ENCODE assay signal across 15 cellular contexts in the genomic region with DNA sequence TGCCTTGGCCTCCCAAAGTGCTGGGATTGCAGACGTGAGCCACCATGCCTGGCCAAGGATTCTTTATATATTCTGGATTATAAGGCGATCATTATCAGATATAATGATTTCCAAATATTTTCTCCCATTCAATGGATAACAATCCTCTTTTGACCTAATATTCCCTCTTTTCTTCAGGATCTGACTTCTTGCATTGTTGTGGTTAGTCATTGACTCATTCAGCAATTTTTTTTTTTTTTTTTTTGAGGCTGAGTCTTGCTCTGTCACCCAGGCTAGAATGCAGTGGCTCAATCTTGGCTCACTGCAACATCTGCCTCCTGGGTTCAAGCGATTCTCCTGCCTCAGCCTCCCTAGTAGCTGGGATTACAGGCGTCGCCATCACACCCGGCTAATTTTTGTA. TPM values are rescaled to one million over a fixed set of nuclear protein-coding genes. Genes with fewer than 3 reads are reported as not detected.
DNase-seq lines count a peak whose midpoint lies in the region; ATAC-seq and TF ChIP-seq lines count a peak whose summit lies in the region.
"Not testable (repeated sequence)": the region's sequence is repeated elsewhere in the genome, so short reads cannot be mapped to it uniquely, and the experiment has no call there.
"Had no signal": no experiment of that assay in that cellular context is flagged by ENCODE, and none has a peak within 500 bp of the region (broad histone marks: within the 10 kb centered on the region; RNA-seq: fewer than 3 reads in every experiment).

No MANE protein-coding gene starts in this region.

- not testable (repeated sequence) for H3K27me3 ChIP-seq in PC-3 (ENCODE audit: low read length); adipocyte (replicated peaks; ENCODE audit: control insufficient read depth, insufficient read depth, low read length); foreskin keratinocyte

- not testable (repeated sequence) for H3K4me3 ChIP-seq in PC-3 (ENCODE audit: low read length); adipocyte (ENCODE audit: low read length)

- not testable (repeated sequence) for H3K79me2 ChIP-seq in PC-3 (ENCODE audit: low read length)

- CTCF ChIA-PET in PC-3 (lab: Charles Lee): not testable (repeated sequence)

- intact Hi-C loops in PC-3 (cut with micrococcal nuclease); dendritic cell treated with granulocyte-macrophage colony-stimulating factor and Interleukin-4, amounts not matched to agents 40 ng/mL and 50 ng/mL, for 4 days (cut with micrococcal nuclease): not testable (repeated sequence)

- ATAC-seq in PC-3: not testable (repeated sequence)
- ATAC-seq in foreskin keratinocyte: peak; percentile 24

- not testable (repeated sequence) for H3K4me1 ChIP-seq in PC-3 (ENCODE audit: insufficient read depth, low read length); adipocyte (ENCODE audit: control insufficient read depth, insufficient read depth, low read length); foreskin keratinocyte

- POLR2A ChIA-PET in PC-3 (lab: Charles Lee; ENCODE audit: unreplicated experiment): not testable (repeated sequence)

- peak; percentile 65 for DNase-seq in AG08395 (ENCODE audit: low spot score)
- peak; percentile 77 for DNase-seq in ELR (ENCODE audit: low read depth)
- DNase-seq in HT1080 (ENCODE audit: low read depth): peak; percentile 79
- DNase-seq in PC-3: peak; percentile 60
- DNase-seq in adipocyte (ENCODE audit: low read depth): peak; percentile 36
- peak in 1 of 2 donors; percentile 35 for DNase-seq in foreskin keratinocyte

- not testable (repeated sequence) for H3K9ac ChIP-seq in PC-3 (ENCODE audit: low read length); adipocyte (ENCODE audit: low read length)

- peak overlapping the region; percentile 54 for H3K27ac Mint-ChIP-seq in dendritic cell treated with granulocyte-macrophage colony-stimulating factor and Interleukin-4, amounts not matched to agents 40 ng/mL and 50 ng/mL, for 4 days

- not testable (repeated sequence) for TF ChIP-seq CTCF in PC-3 (conservative IDR thresholded peaks at IDR 0.05; ENCODE audit: low read depth, low read length); foreskin keratinocyte (conservative IDR thresholded peaks at IDR 0.05)

- not testable (repeated sequence) for BruUV-seq in PC-3 (replicated peaks; lab: Mats Ljungman, UMichigan)

- H3K36me3 Mint-ChIP-seq in dendritic cell treated with granulocyte-macrophage colony-stimulating factor and Interleukin-4, amounts not matched to agents 40 ng/mL and 50 ng/mL, for 4 days (ENCODE audit: low read depth): not testable (repeated sequence)

- not testable (repeated sequence) for H3K9me3 ChIP-seq in PC-3 (ENCODE audit: low read length); adipocyte (ENCODE audit: control insufficient read depth, low read length)

- H3K4me2 ChIP-seq in PC-3 (ENCODE audit: low read length): not testable (repeated sequence)

- not testable (repeated sequence) for H2AFZ ChIP-seq in PC-3 (ENCODE audit: low read length)

- not testable (repeated sequence) for H3K36me3 ChIP-seq in PC-3 (ENCODE audit: low read depth, low read length); adipocyte (ENCODE audit: control insufficient read depth, insufficient read depth, low read length, severe bottlenecking)

- H4K20me1 ChIP-seq in PC-3 (ENCODE audit: low read length): not testable (repeated sequence)

- H3K27me3 Mint-ChIP-seq in dendritic cell treated with granulocyte-macrophage colony-stimulating factor and Interleukin-4, amounts not matched to agents 40 ng/mL and 50 ng/mL, for 4 days: not testable (repeated sequence)

- not testable (repeated sequence) for H3K4me3 Mint-ChIP-seq in dendritic cell treated with granulocyte-macrophage colony-stimulating factor and Interleukin-4, amounts not matched to agents 40 ng/mL and 50 ng/mL, for 4 days

- H3K9me3 Mint-ChIP-seq in dendritic cell treated with granulocyte-macrophage colony-stimulating factor and Interleukin-4, amounts not matched to agents 40 ng/mL and 50 ng/mL, for 4 days: not testable (repeated sequence)

- H3K4me1 Mint-ChIP-seq in dendritic cell treated with granulocyte-macrophage colony-stimulating factor and Interleukin-4, amounts not matched to agents 40 ng/mL and 50 ng/mL, for 4 days (ENCODE audit: low read depth): peaks cover 54% of the 10 kb centered on the region

- not testable (repeated sequence) for H3F3A ChIP-seq in PC-3 (ENCODE audit: low read length, unreplicated experiment)

- not testable (repeated sequence) for H3K27ac ChIP-seq in PC-3 (ENCODE audit: low read length); foreskin keratinocyte

- H3K9me2 ChIP-seq in PC-3 (replicated peaks; ENCODE audit: low read length): not testable (repeated sequence)

RNA-seq across cellular contexts. Expression of gene TMEM150B, which starts 4.7 kb away (rescaled TPM):
- total RNA-seq in HT1080 (2014; rRNA removed; shearing (Covaris generic)): not detected in 2 replicates
- not detected in 2 replicates for polyA plus RNA-seq in HT1080 (2015; cell fraction: cytosol; rRNA removed)
- not detected in 2 replicates for polyA plus RNA-seq in HT1080 (2015; cell fraction: nucleus; rRNA removed)
- total RNA-seq in PC-3 (2014; rRNA removed) (not detected in 2 replicates), foreskin keratinocyte (not detected in 2 replicates)
- not detected in 2 replicates for polyA plus RNA-seq in foreskin keratinocyte
- total RNA-seq: A673, Daoy, HFFc6, SK-MEL-5 had no signal
- polyA plus RNA-seq: CD8-positive, alpha-beta memory T cell had no signal

RNA-seq across cellular contexts. Expression of gene KMT5C, which starts 9.9 kb away (rescaled TPM):
- 2.4 and 5.8 TPM in 2 replicates for total RNA-seq in HT1080 (2014; rRNA removed; shearing (Covaris generic))
- polyA plus RNA-seq in HT1080 (2015; cell fraction: cytosol; rRNA removed): 4.8 and 4.9 TPM in 2 replicates
- polyA plus RNA-seq in HT1080 (2015; cell fraction: nucleus; rRNA removed): 29.4 and 32.9 TPM in 2 replicates
- total RNA-seq in PC-3 (2014; rRNA removed): 21.9 and 36.6 TPM in 2 replicates
- 6.9 and 8.6 TPM in 2 replicates for total RNA-seq in foreskin keratinocyte
- polyA plus RNA-seq in foreskin keratinocyte: 6.0 and 6.5 TPM in 2 replicates

RNA-seq across cellular contexts. Expression of gene COX6B2, which starts 24.7 kb away (rescaled TPM):
- not detected in 2 replicates for total RNA-seq in HT1080 (2014; rRNA removed; shearing (Covaris generic))
- 0.17 and 0.49 TPM in 2 replicates for polyA plus RNA-seq in HT1080 (2015; cell fraction: cytosol; rRNA removed)
- 0.63 and 1.4 TPM in 2 replicates for polyA plus RNA-seq in HT1080 (2015; cell fraction: nucleus; rRNA removed)
- 0.80 and 2.4 TPM in 2 replicates for total RNA-seq in PC-3 (2014; rRNA removed)
- total RNA-seq in foreskin keratinocyte: 0.92 and 2.4 TPM in 2 replicates
- 1.8 and 2.8 TPM in 2 replicates for polyA plus RNA-seq in foreskin keratinocyte
- total RNA-seq: A673; CD8-positive, alpha-beta memory T cell; Daoy; GM12878; HFFc6; Peyer's patch; Right ventricle myocardium superior had no signal
- polyA plus RNA-seq: CD8-positive, alpha-beta memory T cell had no signal

RNA-seq across cellular contexts. Expression of gene GARIN5B, which starts 33.3 kb away (rescaled TPM):
- total RNA-seq in HT1080 (2014; rRNA removed; shearing (Covaris generic)): not detected in 2 replicates
- polyA plus RNA-seq in HT1080 (2015; cell fraction: cytosol; rRNA removed): not detected in 2 replicates
- not detected in 2 replicates for polyA plus RNA-seq in HT1080 (2015; cell fraction: nucleus; rRNA removed)
- not detected in 2 replicates for total RNA-seq in PC-3 (2014; rRNA removed)
- total RNA-seq in foreskin keratinocyte: 0.03 TPM in 1 of 2 replicates, not detected in the other
- not detected in 2 replicates for polyA plus RNA-seq in foreskin keratinocyte
- total RNA-seq: A673; CD8-positive, alpha-beta memory T cell; Daoy; GM12878; Peyer's patch; Right ventricle myocardium superior; SK-MEL-5 had no signal
- polyA plus RNA-seq: CD8-positive, alpha-beta memory T cell; GM12878 had no signal

RNA-seq across cellular contexts. Expression of gene IL11, which starts 40.5 kb away (rescaled TPM):
- 52.7 and 56.0 TPM in 2 replicates for total RNA-seq in HT1080 (2014; rRNA removed; shearing (Covaris generic))
- polyA plus RNA-seq in HT1080 (2015; cell fraction: cytosol; rRNA removed): 34.5 and 41.4 TPM in 2 replicates
- 28.4 and 32.7 TPM in 2 replicates for polyA plus RNA-seq in HT1080 (2015; cell fraction: nucleus; rRNA removed)
- total RNA-seq in PC-3 (2014; rRNA removed) (7.5 and 10.7 TPM in 2 replicates), foreskin keratinocyte (3.7 and 5.8 TPM in 2 replicates)
- polyA plus RNA-seq in foreskin keratinocyte: 4.1 and 5.4 TPM in 2 replicates
- total RNA-seq: Peyer's patch, Right ventricle myocardium superior, SK-MEL-5 had no signal
- polyA plus RNA-seq: CD8-positive, alpha-beta memory T cell; GM12878 had no signal
